Comparison of ENCODE assay signal across 13 cellular contexts in the genomic region with DNA sequence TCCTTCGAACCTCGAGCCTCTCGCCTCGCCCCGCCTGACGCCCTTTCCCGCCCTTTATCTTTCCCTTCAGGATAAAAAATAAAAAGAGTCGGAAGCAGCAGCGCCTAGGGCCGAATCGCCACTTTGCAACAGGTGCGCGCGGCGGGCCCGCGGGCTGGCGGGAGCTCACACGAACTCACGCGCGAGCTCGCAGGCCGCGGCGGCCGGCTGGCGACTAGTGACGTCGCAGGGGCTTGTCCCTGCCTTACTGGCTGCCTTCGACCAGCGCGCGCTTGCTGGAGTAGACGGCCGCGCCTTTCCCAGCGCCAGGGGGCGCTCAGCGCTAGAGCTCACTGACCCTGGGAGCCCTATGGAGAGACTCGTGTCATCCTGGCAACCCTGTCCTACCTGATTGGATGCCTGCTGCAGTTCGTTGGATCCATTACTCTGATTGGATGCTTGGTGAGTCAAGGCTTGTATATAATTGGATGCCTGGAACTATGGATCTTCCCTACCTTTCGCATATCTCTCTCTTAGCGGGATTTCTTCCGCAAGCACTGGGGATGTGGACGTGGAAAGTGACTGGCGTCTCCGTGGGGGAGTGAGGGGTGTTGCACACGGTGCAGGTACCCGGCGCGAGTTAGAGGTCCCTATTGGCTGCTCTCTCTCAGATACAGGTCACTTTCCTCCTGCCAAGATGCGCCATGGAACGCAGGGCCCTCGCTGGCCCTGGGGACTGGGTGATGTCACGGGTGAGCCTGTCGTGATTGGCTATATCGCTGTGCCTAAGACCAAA. TPM values are rescaled to one million over a fixed set of nuclear protein-coding genes. Genes with fewer than 3 reads are reported as not detected.
DNase-seq lines count a peak whose midpoint lies in the region; ATAC-seq and TF ChIP-seq lines count a peak whose summit lies in the region.
"Not testable (repeated sequence)": the region's sequence is repeated elsewhere in the genome, so short reads cannot be mapped to it uniquely, and the experiment has no call there.
"Had no signal": no experiment of that assay in that cellular context is flagged by ENCODE, and none has a peak within 500 bp of the region (broad histone marks: within the 10 kb centered on the region; RNA-seq: fewer than 3 reads in every experiment).

No MANE protein-coding gene starts in this region.

- not testable (repeated sequence) for H2AFZ ChIP-seq in neural progenitor cell (replicated peaks)

- H3K27me3 ChIP-seq in HUES6 (ENCODE audit: control insufficient read depth, insufficient read depth, low read length) (peaks cover 41% of the 10 kb centered on the region), neural progenitor cell (peaks cover 40% of the 10 kb centered on the region)
- H3K27me3 ChIP-seq in Panc1 (ENCODE audit: control insufficient read depth, insufficient read depth, low read length) = not testable (repeated sequence)

- H3K27ac Mint-ChIP-seq in neural progenitor cell = not testable (repeated sequence)

- H3K4me1 Mint-ChIP-seq in activated T-cell treated with anti-CD3 and anti-CD28 coated beads, Interleukin-2, amount 50 U/mL, for 4 hours (ENCODE audit: low read depth); neural progenitor cell: not testable (repeated sequence)

- not testable (repeated sequence) for H3K36me3 Mint-ChIP-seq in activated T-cell treated with anti-CD3 and anti-CD28 coated beads, Interleukin-2, amount 50 U/mL, for 4 hours (ENCODE audit: insufficient read depth); neural progenitor cell

- intact Hi-C loops in Panc1 (cut with micrococcal nuclease; ENCODE audit: unreplicated experiment) = not testable (repeated sequence)

- CTCF ChIA-PET in Panc1 (lab: Charles Lee) = interaction anchor here (0.7 kb wide), 1 partner anchor 278 kb away, joined by 3 read pairs; no protein-coding TSS in a partner anchor

- not testable (repeated sequence) for H3K9me3 Mint-ChIP-seq in activated T-cell treated with anti-CD3 and anti-CD28 coated beads, Interleukin-2, amount 50 U/mL, for 4 hours; neural progenitor cell

- H3K4me2 ChIP-seq in neural progenitor cell = not testable (repeated sequence)

- TF ChIP-seq CTCF in C4-2B (conservative IDR thresholded peaks at IDR 0.05) (peak; percentile 30; the same call in 1 of the 2 replicates), Panc1 (IDR thresholded peaks at IDR 0.05) (peak; percentile 67), epithelial cell of proximal tubule (conservative IDR thresholded peaks at IDR 0.05; ENCODE audit: low read depth, low read length) (peak; percentile 22), neural progenitor cell (IDR thresholded peaks at IDR 0.05) (peak; percentile 29)

- H3K9me3 ChIP-seq in HUES6 (ENCODE audit: control insufficient read depth, insufficient read depth, low read depth, low read length); Panc1 (ENCODE audit: control insufficient read depth, insufficient read depth, low read depth, low read length); neural progenitor cell (ENCODE audit: low read depth): not testable (repeated sequence)

- not testable (repeated sequence) for H3K79me2 ChIP-seq in neural progenitor cell (ENCODE audit: low read depth)

- H3K9ac ChIP-seq in HUES6 (ENCODE audit: low read length); neural progenitor cell: not testable (repeated sequence)

- H4K20me1 ChIP-seq in neural progenitor cell (ENCODE audit: low read depth) = not testable (repeated sequence)

- not testable (repeated sequence) for DNase-seq in Panc1 (ENCODE audit: low read depth, low spot score); activated T-cell treated with anti-CD3 and anti-CD28 coated beads, Interleukin-2, amount 50 U/mL, for 4 hours; epithelial cell of proximal tubule (ENCODE audit: low read depth); stimulated activated naive CD8-positive, alpha-beta T cell treated with anti-CD3 and anti-CD28 coated beads, Interleukin-15, Interleukin-2, amounts not matched to agents 100 U/mL and 50 U/mL, for 24 hours
- DNase-seq in iPS-NIHi11 (ENCODE audit: low spot score) (peak; percentile 26), neural progenitor cell (ENCODE audit: low spot score) (peak; percentile 41)

- H3K36me3 ChIP-seq in HUES6 (ENCODE audit: control insufficient read depth, insufficient read depth, low read length); Panc1 (ENCODE audit: control insufficient read depth, insufficient read depth, low read length); neural progenitor cell: not testable (repeated sequence)

- H3K27me3 Mint-ChIP-seq in activated T-cell treated with anti-CD3 and anti-CD28 coated beads, Interleukin-2, amount 50 U/mL, for 4 hours (ENCODE audit: low read depth) = peaks cover 50% of the 10 kb centered on the region
- H3K27me3 Mint-ChIP-seq in neural progenitor cell (ENCODE audit: insufficient read depth, low read depth) = peaks cover 28% of the 10 kb centered on the region

- not testable (repeated sequence) for BruUV-seq in Panc1 (replicated peaks; lab: Mats Ljungman, UMichigan)

- ATAC-seq in Panc1 = peak; percentile 68; the same call in 1 of the 2 replicates
- peak; percentile 39 to 56 for ATAC-seq in activated T-cell treated with anti-CD3 and anti-CD28 coated beads, Interleukin-2, amount 50 U/mL, for 4 hours
- ATAC-seq in stimulated activated naive CD8-positive, alpha-beta T cell treated with anti-CD3 and anti-CD28 coated beads, Interleukin-15, Interleukin-2, amounts not matched to agents 100 U/mL and 50 U/mL, for 24 hours = peak; percentile 67

- POLR2A ChIA-PET in Panc1 (lab: Charles Lee) = not testable (repeated sequence)

- not testable (repeated sequence) for H3F3A ChIP-seq in neural progenitor cell (ENCODE audit: low read depth)

- not testable (repeated sequence) for H3K27ac ChIP-seq in C4-2B; HUES6 (ENCODE audit: low read depth, low read length); Panc1 (ENCODE audit: low read length); neural progenitor cell

- H3K4me1 ChIP-seq in HUES6 (ENCODE audit: control insufficient read depth, insufficient read depth, low read length); Panc1 (ENCODE audit: control insufficient read depth, insufficient read depth, low read length); neural progenitor cell: not testable (repeated sequence)

- peak overlapping the region; percentile 40 for H3K4me3 ChIP-seq in HUES6 (ENCODE audit: low read depth, low read length)
- not testable (repeated sequence) for H3K4me3 ChIP-seq in Panc1 (ENCODE audit: low read depth in 2 of 2, low read length in 2 of 2); epithelial cell of proximal tubule (ENCODE audit: low read depth, low read length); neural progenitor cell

- H3K4me3 Mint-ChIP-seq in activated T-cell treated with anti-CD3 and anti-CD28 coated beads, Interleukin-2, amount 50 U/mL, for 4 hours = not testable (repeated sequence)
- peak overlapping the region; percentile 59 for H3K4me3 Mint-ChIP-seq in neural progenitor cell

- in situ Hi-C loops in Panc1 (cut with HindIII; ENCODE audit: low pct_unique_long_range_greater_than_20kb, low sequenced_read_pairs) = not testable (repeated sequence)

RNA-seq across cellular contexts. Expression of a gene that starts 33.4 kb away (rescaled TPM):
- total RNA-seq in Panc1 (2021; ENCODE audit: unreplicated experiment) = not detected
- polyA plus RNA-seq in Panc1 (2012; ENCODE audit: insufficient read length) = 0.15 TPM
- total RNA-seq in activated T-cell treated with anti-CD3 and anti-CD28 coated beads, Interleukin-2, amount 50 U/mL, for 4 hours = 1 to 10 TPM in 1 of 3 donors, under 1 TPM in 2; 0.35 to 1.2 (median 0.66) TPM
- 0.58 TPM in 1 of 2 replicates, not detected in the other for total RNA-seq in epithelial cell of proximal tubule
- total RNA-seq in neural progenitor cell (ENCODE audit: low replicate concordance) = 0.41 and 1.1 TPM in 2 replicates
- total RNA-seq: natural killer cell treated with Interleukin-12 subunit alpha and Interleukin-12 subunit beta and Interleukin-15 and Interleukin-18, amount 100 ng/mL, for 72 hours; pulmonary artery endothelial cell had no signal

RNA-seq across cellular contexts. Expression of a gene that starts 38.0 kb away (rescaled TPM):
- total RNA-seq in Panc1 (2021; ENCODE audit: unreplicated experiment) = 0.57 TPM
- 0.96 TPM for polyA plus RNA-seq in Panc1 (2012; ENCODE audit: insufficient read length)
- total RNA-seq in activated T-cell treated with anti-CD3 and anti-CD28 coated beads, Interleukin-2, amount 50 U/mL, for 4 hours = not detected
- total RNA-seq in epithelial cell of proximal tubule = 0.07 and 0.69 TPM in 2 replicates
- 12.0 and 54.6 TPM in 2 replicates for total RNA-seq in neural progenitor cell (ENCODE audit: low replicate concordance)
- total RNA-seq: natural killer cell treated with Interleukin-12 subunit alpha and Interleukin-12 subunit beta and Interleukin-15 and Interleukin-18, amount 100 ng/mL, for 72 hours had no signal
- polyA plus RNA-seq: AG04450 had no signal

RNA-seq across cellular contexts. Expression of a gene that starts 43.0 kb away (rescaled TPM):
- 0.98 TPM for total RNA-seq in Panc1 (2021; ENCODE audit: unreplicated experiment)
- 0.81 TPM for polyA plus RNA-seq in Panc1 (2012; ENCODE audit: insufficient read length)
- under 1 TPM in 1 of 3 donors, not detected in 2; 0.95 TPM for total RNA-seq in activated T-cell treated with anti-CD3 and anti-CD28 coated beads, Interleukin-2, amount 50 U/mL, for 4 hours
- total RNA-seq in epithelial cell of proximal tubule = 9.6 TPM in 1 of 2 replicates, not detected in the other
- 1.3 and 6.0 TPM in 2 replicates for total RNA-seq in neural progenitor cell (ENCODE audit: low replicate concordance)
- total RNA-seq: mesenteric fat pad; natural killer cell treated with Interleukin-12 subunit alpha and Interleukin-12 subunit beta and Interleukin-15 and Interleukin-18, amount 100 ng/mL, for 72 hours; spleen had no signal
- polyA plus RNA-seq: AG04450, spleen had no signal
